ENCODE assay signal across 8 cellular contexts in genomic region chr11:126310229-126310991, GRCh38. TPM values are rescaled to one million over a fixed set of nuclear protein-coding genes. Genes with fewer than 3 reads are reported as not detected.
DNase-seq lines count a peak whose midpoint lies in the region; ATAC-seq and TF ChIP-seq lines count a peak whose summit lies in the region.

No MANE protein-coding gene starts in this region.

- no peak overlapping the region for H3K4me3 Mint-ChIP-seq in activated CD4-positive, alpha-beta T cell treated with anti-CD3 and anti-CD28 coated beads, Interleukin-2, amount 10 ng/mL, durations not matched to agents 7 days and 5 days
- no peak overlapping the region for H3K4me3 Mint-ChIP-seq in stimulated activated effector memory CD8-positive, alpha-beta T cell treated with anti-CD3 and anti-CD28 coated beads, Interleukin-12 subunit alpha, Interleukin-12 subunit beta, amount 100 ng/mL, for 72 hours

- peaks cover 30% of the 10 kb centered on the region for H3K4me1 Mint-ChIP-seq in activated CD4-positive, alpha-beta T cell treated with anti-CD3 and anti-CD28 coated beads, Interleukin-2, amount 10 ng/mL, durations not matched to agents 7 days and 5 days
- H3K4me1 Mint-ChIP-seq in stimulated activated effector memory CD8-positive, alpha-beta T cell treated with anti-CD3 and anti-CD28 coated beads, Interleukin-12 subunit alpha, Interleukin-12 subunit beta, amount 100 ng/mL, for 72 hours: peaks cover 36% of the 10 kb centered on the region

- peak overlapping the region in 2 of 59 donors; percentile 21 to 32 for H3K27ac ChIP-seq in dorsolateral prefrontal cortex

- H3K4me3 ChIP-seq in dorsolateral prefrontal cortex: peak overlapping the region in 1 of 59 donors; percentile 7
- H3K4me3 ChIP-seq in lower leg skin (ENCODE audit: low read depth, poor library complexity, severe bottlenecking): no peak overlapping the region

- H3K9me3 Mint-ChIP-seq in activated CD4-positive, alpha-beta T cell treated with anti-CD3 and anti-CD28 coated beads, Interleukin-2, amount 10 ng/mL, durations not matched to agents 7 days and 5 days: no peaks in the 10 kb centered on the region
- no peaks in the 10 kb centered on the region for H3K9me3 Mint-ChIP-seq in stimulated activated effector memory CD8-positive, alpha-beta T cell treated with anti-CD3 and anti-CD28 coated beads, Interleukin-12 subunit alpha, Interleukin-12 subunit beta, amount 100 ng/mL, for 72 hours

- H3K27me3 Mint-ChIP-seq in activated CD4-positive, alpha-beta T cell treated with anti-CD3 and anti-CD28 coated beads, Interleukin-2, amount 10 ng/mL, durations not matched to agents 7 days and 5 days: no peaks in the 10 kb centered on the region

- POLR2A ChIA-PET in activated CD4-positive, alpha-beta T cell treated with anti-CD3 and anti-CD28 coated beads, Interleukin-2, amount 10 ng/mL, durations not matched to agents 7 days and 5 days (lab: Charles Lee): no interaction called here

- intact Hi-C loops in dorsolateral prefrontal cortex (cut with DNase I): loop anchor here (1.0 to 5.0 kb wide), 7 partner anchors 42 to 282 kb away; no protein-coding TSS in a partner anchor
- intact Hi-C loops in lower leg skin (cut with DNase I; ENCODE audit: low total_unique reads): loop anchor here (2.0 kb wide), 1 partner anchor 174 kb away; no protein-coding TSS in a partner anchor

- TF ChIP-seq POLR2A in lower leg skin (IDR thresholded peaks at IDR 0.05): no peak

- H3K36me3 Mint-ChIP-seq in activated CD4-positive, alpha-beta T cell treated with anti-CD3 and anti-CD28 coated beads, Interleukin-2, amount 10 ng/mL, durations not matched to agents 7 days and 5 days (ENCODE audit: low read depth): peaks cover 43% of the 10 kb centered on the region
- H3K36me3 Mint-ChIP-seq in stimulated activated effector memory CD8-positive, alpha-beta T cell treated with anti-CD3 and anti-CD28 coated beads, Interleukin-12 subunit alpha, Interleukin-12 subunit beta, amount 100 ng/mL, for 72 hours: peaks cover 76% of the 10 kb centered on the region

- 56 to 58% methylated on average over 9 of the region's 9 CpGs for WGBS in lower leg skin, 2 donors

- H3K27me3 ChIP-seq in dorsolateral prefrontal cortex: no peaks in the 10 kb centered on the region

- CTCF ChIA-PET in activated CD4-positive, alpha-beta T cell treated with anti-CD3 and anti-CD28 coated beads, Interleukin-2, amount 10 ng/mL, durations not matched to agents 7 days and 5 days (lab: Charles Lee): interaction anchor here (0.5 to 2.6 kb wide), 16 partner anchors 9 to 174 kb away, joined by 3 to 10 read pairs (median 4); no protein-coding TSS in a partner anchor

- H3K27ac Mint-ChIP-seq in activated CD4-positive, alpha-beta T cell treated with anti-CD3 and anti-CD28 coated beads, Interleukin-2, amount 10 ng/mL, durations not matched to agents 7 days and 5 days: peak overlapping the region; percentile 5
- H3K27ac Mint-ChIP-seq in stimulated activated effector memory CD8-positive, alpha-beta T cell treated with anti-CD3 and anti-CD28 coated beads, Interleukin-12 subunit alpha, Interleukin-12 subunit beta, amount 100 ng/mL, for 72 hours: peak overlapping the region; percentile 63

- peak; percentile 77 to 96 (median 90) for TF ChIP-seq CTCF in dorsolateral prefrontal cortex (IDR thresholded peaks at IDR 0.05 in 54 of 56, conservative IDR thresholded peaks at IDR 0.05 in 2 of 56; ENCODE audit: low read depth in 1 of 56, partially characterized antibody in 56 of 56)
- peak in 1 of 3 donors; percentile 61 for TF ChIP-seq CTCF in lower leg skin (IDR thresholded peaks at IDR 0.05)

- DNase-seq in NCI-H1694 (lab: John Stamatoyannopoulos, UW) (peak; percentile 16), NCI-H1694 treated with DMSO at 0.1 percent for 48 hours (lab: John Stamatoyannopoulos, UW) (no peak), NCI-H460 (ENCODE audit: extremely low read depth, low read depth) (peak; percentile 58), dorsolateral prefrontal cortex (peak; percentile 73 to 88 (median 84)), lower leg skin (ENCODE audit: low spot score in 2 of 2) (peak; percentile 73 to 93)
- DNase-seq in activated CD4-positive, alpha-beta T cell treated with anti-CD3 and anti-CD28 coated beads, Interleukin-2, amount 10 ng/mL, durations not matched to agents 7 days and 5 days: peak; percentile 64
- peak; percentile 59 to 74 for DNase-seq in stimulated activated effector memory CD8-positive, alpha-beta T cell treated with anti-CD3 and anti-CD28 coated beads, Interleukin-12 subunit alpha, Interleukin-12 subunit beta, amount 100 ng/mL, for 72 hours (ENCODE audit: low spot score in 2 of 2)

- ATAC-seq in HG03025 (IDR thresholded peaks at IDR 0.05; ENCODE audit: low FRiP score, unreplicated experiment): peak; percentile 37
- peak; percentile 83 for ATAC-seq in stimulated activated effector memory CD8-positive, alpha-beta T cell treated with anti-CD3 and anti-CD28 coated beads, Interleukin-12 subunit alpha, Interleukin-12 subunit beta, amount 100 ng/mL, for 72 hours

RNA-seq across cellular contexts. Expression of gene DCPS, which starts 6.5 kb away (rescaled TPM):
- total RNA-seq in NCI-H460 (2014; rRNA removed; shearing (Covaris generic)): 35.9 and 38.2 TPM in 2 replicates
- 16.9 and 17.2 TPM in 2 replicates for polyA plus RNA-seq in NCI-H460 (2014; cell fraction: nucleus; rRNA removed)
- total RNA-seq in activated CD4-positive, alpha-beta T cell treated with anti-CD3 and anti-CD28 coated beads, Interleukin-2, amount 10 ng/mL, durations not matched to agents 7 days and 5 days: 10 to 100 TPM; 33.1 to 33.5 TPM
- total RNA-seq in dorsolateral prefrontal cortex (10 to 100 TPM in 85 of 120 experiments, 1 to 10 TPM in 35; 5.5 to 17.5 (median 10.9) TPM), lower leg skin (10 to 100 TPM; 15.1 to 23.4 (median 16.7) TPM)

RNA-seq across cellular contexts. Expression of gene TIRAP, which starts 27.5 kb away (rescaled TPM):
- total RNA-seq in NCI-H460 (2014; rRNA removed; shearing (Covaris generic)): 10.0 and 10.6 TPM in 2 replicates
- 8.9 and 11.8 TPM in 2 replicates for polyA plus RNA-seq in NCI-H460 (2014; cell fraction: nucleus; rRNA removed)
- 10 to 100 TPM; 13.5 to 14.0 TPM for total RNA-seq in activated CD4-positive, alpha-beta T cell treated with anti-CD3 and anti-CD28 coated beads, Interleukin-2, amount 10 ng/mL, durations not matched to agents 7 days and 5 days
- total RNA-seq in dorsolateral prefrontal cortex: 10 to 100 TPM in 11 of 120 experiments, 1 to 10 TPM in 109; 2.4 to 13.6 (median 7.4) TPM
- 10 to 100 TPM; 13.2 to 16.8 (median 15.3) TPM for total RNA-seq in lower leg skin

RNA-seq across cellular contexts. Expression of gene FOXRED1, which starts 41.5 kb away (rescaled TPM):
- 13.2 and 17.1 TPM in 2 replicates for total RNA-seq in NCI-H460 (2014; rRNA removed; shearing (Covaris generic))
- 72.9 and 85.6 TPM in 2 replicates for polyA plus RNA-seq in NCI-H460 (2014; cell fraction: nucleus; rRNA removed)
- total RNA-seq in activated CD4-positive, alpha-beta T cell treated with anti-CD3 and anti-CD28 coated beads, Interleukin-2, amount 10 ng/mL, durations not matched to agents 7 days and 5 days: 10 to 100 TPM; 34.8 to 43.4 TPM
- 100 to 1,000 TPM in 1 of 120 experiments, 10 to 100 TPM in 119; 46.1 to 103 (median 68.0) TPM for total RNA-seq in dorsolateral prefrontal cortex
- 10 to 100 TPM in 3 of 4 donors, 1 to 10 TPM in 1; 7.0 to 17.5 (median 14.0) TPM for total RNA-seq in lower leg skin

RNA-seq across cellular contexts. Expression of gene SRPRA, which starts 41.7 kb away (rescaled TPM):
- 94.7 and 97.3 TPM in 2 replicates for total RNA-seq in NCI-H460 (2014; rRNA removed; shearing (Covaris generic))
- 86.4 and 101 TPM in 2 replicates for polyA plus RNA-seq in NCI-H460 (2014; cell fraction: nucleus; rRNA removed)
- total RNA-seq in activated CD4-positive, alpha-beta T cell treated with anti-CD3 and anti-CD28 coated beads, Interleukin-2, amount 10 ng/mL, durations not matched to agents 7 days and 5 days: 100 to 1,000 TPM; 107 to 110 TPM
- total RNA-seq in dorsolateral prefrontal cortex: 10 to 100 TPM; 48.5 to 86.8 (median 67.0) TPM
- total RNA-seq in lower leg skin: 10 to 100 TPM; 56.8 to 84.7 (median 72.3) TPM

RNA-seq across cellular contexts. Expression of gene ST3GAL4, which starts 45.1 kb away (rescaled TPM):
- 22.3 and 31.3 TPM in 2 replicates for total RNA-seq in NCI-H460 (2014; rRNA removed; shearing (Covaris generic))
- polyA plus RNA-seq in NCI-H460 (2014; cell fraction: nucleus; rRNA removed): 34.9 and 41.7 TPM in 2 replicates
- total RNA-seq in activated CD4-positive, alpha-beta T cell treated with anti-CD3 and anti-CD28 coated beads, Interleukin-2, amount 10 ng/mL, durations not matched to agents 7 days and 5 days: 1 to 10 TPM; 7.5 to 7.6 TPM
- total RNA-seq in dorsolateral prefrontal cortex (10 to 100 TPM; 19.8 to 70.4 (median 32.7) TPM), lower leg skin (10 to 100 TPM; 12.6 to 27.0 (median 17.1) TPM)
